Comparison of ENCODE assay signal across 8 cellular contexts in the genomic region with DNA sequence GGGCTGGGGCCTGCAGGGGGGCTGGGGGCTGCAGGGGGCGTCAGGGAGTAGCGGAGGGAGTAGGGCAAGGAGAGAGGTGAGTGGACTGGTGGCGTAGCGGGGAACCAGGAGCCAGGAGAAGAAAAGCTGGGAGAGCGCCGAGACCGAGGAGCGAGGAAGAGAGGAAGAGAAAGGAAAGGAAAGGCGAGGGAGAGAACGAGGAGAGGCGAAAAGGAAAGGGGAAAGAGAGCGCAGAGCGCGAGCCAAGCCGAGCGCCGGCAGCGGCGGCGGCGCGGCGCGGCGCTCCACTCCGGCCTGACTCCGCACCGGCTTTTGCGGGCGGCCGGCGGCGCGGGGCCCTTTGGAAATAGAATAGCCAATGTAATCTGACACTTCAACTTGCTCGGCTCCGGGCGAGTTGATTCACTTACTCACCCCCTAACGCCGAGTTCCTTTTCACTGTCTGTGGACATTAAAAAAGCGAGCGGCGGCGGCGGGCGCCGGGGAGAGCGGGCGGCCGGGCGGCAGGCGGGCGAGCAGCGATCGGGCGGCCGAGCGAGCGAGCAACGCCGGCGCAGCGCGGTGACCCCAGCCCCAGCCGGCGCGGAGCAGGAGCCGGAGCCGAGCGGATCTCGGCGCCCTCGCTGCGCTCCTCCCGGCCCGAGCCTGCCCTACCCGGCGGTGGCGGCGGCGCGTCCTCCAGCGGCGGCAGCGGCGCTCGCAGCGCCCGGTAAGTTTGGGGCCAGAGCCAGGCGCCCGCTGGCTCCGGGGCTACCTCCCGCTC. TPM values are rescaled to one million over a fixed set of nuclear protein-coding genes. Genes with fewer than 3 reads are reported as not detected.
DNase-seq lines count a peak whose midpoint lies in the region; ATAC-seq and TF ChIP-seq lines count a peak whose summit lies in the region.

ZMIZ1 (plus strand) TSS at position 405 of the 763 bp plus-strand sequence. CDS start 132,667 bp downstream, outside the sequence.

- H3K27ac ChIP-seq in MM.1S (ENCODE audit: low read length) (peak within 1 kb of the TSS; percentile 39; the same call in 1 of the 2 replicates), SK-N-MC (no peak within 1 kb of the TSS), temporal lobe (ENCODE audit: low read depth, low read length) (peak within 1 kb of the TSS; percentile 40)

- H3K4me3 ChIP-seq in MM.1S (ENCODE audit: low read length), result peak within 1 kb of the TSS; percentile 91
- peak within 1 kb of the TSS; percentile 80 for H3K4me3 ChIP-seq in SK-N-MC

- peak within 1 kb of the TSS; percentile 91 for H3K4me3 Mint-ChIP-seq in activated naive CD4-positive, alpha-beta T cell treated with anti-CD3 and anti-CD28 coated beads, Interleukin-2, amount 50 U/mL, for 24 hours

- no peaks in the 10 kb centered on the region for H3K9me3 Mint-ChIP-seq in activated naive CD4-positive, alpha-beta T cell treated with anti-CD3 and anti-CD28 coated beads, Interleukin-2, amount 50 U/mL, for 24 hours

- peak; percentile 55 for ATAC-seq in omental fat pad (ENCODE audit: low FRiP score)

- no peaks in the 10 kb centered on the region for H3K9me2 ChIP-seq in MM.1S (replicated peaks; ENCODE audit: insufficient read depth, low read length)

- peak within 1 kb of the TSS; percentile 86 for H3K27ac Mint-ChIP-seq in activated naive CD4-positive, alpha-beta T cell treated with anti-CD3 and anti-CD28 coated beads, Interleukin-2, amount 50 U/mL, for 24 hours

- peak; percentile 18; the same call in 1 of the 2 replicates for TF ChIP-seq CTCF in MM.1S (IDR thresholded peaks at IDR 0.05; ENCODE audit: low read length)
- no peak for TF ChIP-seq CTCF in omental fat pad (IDR thresholded peaks at IDR 0.05)

- H3K36me3 Mint-ChIP-seq in activated naive CD4-positive, alpha-beta T cell treated with anti-CD3 and anti-CD28 coated beads, Interleukin-2, amount 50 U/mL, for 24 hours, result no peaks in the 10 kb centered on the region

- peaks cover 6% of the 10 kb centered on the region; the same call in 1 of the 2 replicates for H3K4me1 ChIP-seq in MM.1S (ENCODE audit: low read length)

- H3K79me2 ChIP-seq in MM.1S (ENCODE audit: low read length), result peaks cover 36% of the 10 kb centered on the region

- no peaks in the 10 kb centered on the region for H4K20me1 ChIP-seq in MM.1S (ENCODE audit: insufficient read depth, low read length)

- H3K4me2 ChIP-seq in MM.1S (ENCODE audit: low read depth, low read length), result peak within 1 kb of the TSS; percentile 98

- H3K4me1 Mint-ChIP-seq in activated naive CD4-positive, alpha-beta T cell treated with anti-CD3 and anti-CD28 coated beads, Interleukin-2, amount 50 U/mL, for 24 hours, result peaks cover 45% of the 10 kb centered on the region

- peaks cover 7% of the 10 kb centered on the region; the same call in 1 of the 2 replicates for H3F3A ChIP-seq in MM.1S (ENCODE audit: insufficient read depth, low read length)

- H3K36me3 ChIP-seq in MM.1S (replicated peaks; ENCODE audit: insufficient read depth, low read length) (no peaks in the 10 kb centered on the region), SK-N-MC (ENCODE audit: insufficient read depth, low read length) (no peaks in the 10 kb centered on the region)

- H3K27me3 Mint-ChIP-seq in activated naive CD4-positive, alpha-beta T cell treated with anti-CD3 and anti-CD28 coated beads, Interleukin-2, amount 50 U/mL, for 24 hours, result no peaks in the 10 kb centered on the region

- no peaks in the 10 kb centered on the region for H3K27me3 ChIP-seq in MM.1S (replicated peaks; ENCODE audit: insufficient read depth, low read length)

- DNase-seq in GF-D8 (lab: John Stamatoyannopoulos, UW) (peak; percentile 74), HCEC 1CT (peak; percentile 96), MM.1S (peak; percentile 89), SK-N-MC (ENCODE audit: low read depth, low spot score) (peak; percentile 14), glomerular endothelial cell (ENCODE audit: extremely low read depth, low read depth, low spot score) (no peak), omental fat pad (ENCODE audit: low spot score) (peak; percentile 71)

- H3K9ac ChIP-seq in MM.1S (ENCODE audit: low read length) (peak within 1 kb of the TSS; percentile 61; the same call in 1 of the 2 replicates), SK-N-MC (ENCODE audit: insufficient read length) (no peak within 1 kb of the TSS)

- peak within 1 kb of the TSS; percentile 77 for H2AFZ ChIP-seq in MM.1S (ENCODE audit: low read length)

- H3K9me3 ChIP-seq in MM.1S (replicated peaks; ENCODE audit: insufficient read depth, low read length), result no peaks in the 10 kb centered on the region
- H3K9me3 ChIP-seq in SK-N-MC (ENCODE audit: low read depth, low read length), result no peaks in the 10 kb centered on the region

RNA-seq across cellular contexts. Expression of gene ZMIZ1, which starts in this region (rescaled TPM):
- total RNA-seq in glomerular endothelial cell, result 25.8 and 50.1 TPM in 2 replicates
- total RNA-seq in omental fat pad, result 10 to 100 TPM; 24.2 to 64.8 (median 43.1) TPM
- total RNA-seq in temporal lobe, result 52.1 TPM
